ENCODE assay signal across 8 cellular contexts in the genomic region with DNA sequence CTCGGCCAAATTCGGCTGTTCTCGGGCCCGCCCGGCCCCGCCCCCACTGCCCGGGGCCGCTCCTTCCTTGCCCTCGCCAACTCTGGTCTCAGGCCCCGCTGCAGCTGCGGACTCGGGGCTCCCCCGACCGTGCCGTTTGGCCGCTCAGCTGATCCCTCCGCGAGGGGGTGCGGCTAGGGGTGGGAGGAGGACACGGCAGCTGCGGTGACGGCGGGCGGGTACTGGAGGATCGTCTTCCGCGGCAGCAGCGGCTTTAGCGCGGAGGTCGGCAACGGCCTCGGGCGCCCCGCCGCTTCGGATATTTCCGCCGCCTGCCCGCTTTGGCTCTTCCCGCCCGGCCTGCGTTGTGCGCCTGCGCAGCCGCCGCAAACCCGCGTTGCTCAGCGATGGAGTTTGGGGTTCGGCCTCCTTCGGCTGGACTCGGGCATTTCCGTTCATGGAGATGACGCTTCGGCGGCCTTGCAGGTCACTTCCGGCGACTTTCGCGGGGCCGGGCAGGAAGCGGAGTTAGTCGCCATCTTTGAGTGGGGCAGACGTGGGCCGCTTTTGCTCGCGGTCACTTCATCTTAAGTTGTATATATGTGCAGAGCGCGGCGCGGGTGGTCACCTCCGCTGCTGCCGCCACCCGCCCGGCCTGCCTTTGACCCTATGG. TPM values are rescaled to one million over a fixed set of nuclear protein-coding genes. Genes with fewer than 3 reads are reported as not detected.
A peak's percentile ranks its signal among the peaks of the same experiment; 100 is the strongest.
DNase-seq lines count a peak whose midpoint lies in the region; ATAC-seq and TF ChIP-seq lines count a peak whose summit lies in the region.

No MANE protein-coding gene starts in this region.

- CTCF ChIA-PET in AG04450 (lab: Charles Lee) = interaction anchor here (0.6 to 1.9 kb wide), 2 partner anchors 23 to 39 kb away, joined by 3 to 5 read pairs; partner anchors contain the start of gene ZBTB45

- peaks cover 4% of the 10 kb centered on the region; the same call in 1 of the 2 replicates for H3K9me3 ChIP-seq in AG04450 (ENCODE audit: control insufficient read depth, insufficient read depth, low read length)
- H3K9me3 ChIP-seq in effector memory CD4-positive, alpha-beta T cell (ENCODE audit: control insufficient read depth, low read length) = no peaks in the 10 kb centered on the region

- peak; percentile 97 for DNase-seq in AG04450 (ENCODE audit: low read depth, low spot score)
- peak; percentile 100 for DNase-seq in activated CD4-positive, alpha-beta T cell treated with anti-CD3 and anti-CD28 coated beads, Interleukin-2, amount 50 U/mL, for 1 hour
- peak; percentile 99 to 100 (median 99) for DNase-seq in effector memory CD4-positive, alpha-beta T cell
- DNase-seq in mesenteric fat pad (ENCODE audit: low spot score) = peak; percentile 100
- DNase-seq in stimulated activated CD8-positive, alpha-beta memory T cell treated with anti-CD3 and anti-CD28 coated beads, Interleukin-15, amount 100 ng/mL, for 48 hours (ENCODE audit: low read depth in 2 of 2) = peak; percentile 99
- no peak for DNase-seq in NCI-H128 (lab: John Stamatoyannopoulos, UW; ENCODE audit: unreplicated experiment)

- H3K4me1 ChIP-seq in effector memory CD4-positive, alpha-beta T cell (ENCODE audit: control insufficient read depth, insufficient read depth, low read length, poor library complexity, severe bottlenecking) = peaks cover 57% of the 10 kb centered on the region

- peaks cover 11% of the 10 kb centered on the region for H3K36me3 ChIP-seq in effector memory CD4-positive, alpha-beta T cell (ENCODE audit: control insufficient read depth, insufficient read depth, low read length)

- ATAC-seq in GM19328 (IDR thresholded peaks at IDR 0.05; ENCODE audit: unreplicated experiment) (peak; percentile 57), HG03520 (IDR thresholded peaks at IDR 0.05; ENCODE audit: unreplicated experiment) (peak; percentile 46)

- H3K27me3 ChIP-seq in AG04450 (ENCODE audit: control insufficient read depth, insufficient read depth, low read length) = peaks cover 1% of the 10 kb centered on the region
- no peaks in the 10 kb centered on the region for H3K27me3 ChIP-seq in effector memory CD4-positive, alpha-beta T cell (replicated peaks; ENCODE audit: control insufficient read depth, insufficient read depth, low read length, poor library complexity, severe bottlenecking)

- H3K4me3 ChIP-seq in AG04450 (ENCODE audit: low read depth, low read length) = peak overlapping the region; percentile 95
- peak overlapping the region; percentile 64 for H3K4me3 ChIP-seq in effector memory CD4-positive, alpha-beta T cell (ENCODE audit: insufficient read depth, low read depth, low read length, poor library complexity, severe bottlenecking)

- POLR2A ChIA-PET in AG04450 (lab: Yijun Ruan, JAX) = interaction anchor here (0.7 to 2.4 kb wide), 5 partner anchors 14 to 196 kb away, joined by 4 to 22 read pairs (median 12); partner anchors contain the start of genes MZF1, TRIM28 and ZBTB45

- no peak for TF ChIP-seq CTCF in AG04450 (IDR thresholded peaks at IDR 0.05; ENCODE audit: low read depth, low read length)

- peak overlapping the region; percentile 99 for H3K27ac ChIP-seq in AG04450 (ENCODE audit: low read depth, low read length)
- H3K27ac ChIP-seq in effector memory CD4-positive, alpha-beta T cell (ENCODE audit: insufficient read depth, low read length, poor library complexity, severe bottlenecking) = peak overlapping the region; percentile 95

RNA-seq across cellular contexts. Expression of gene UBE2M, which starts 0.3 kb away (rescaled TPM):
- 82.5 and 85.1 TPM in 2 replicates for polyA plus RNA-seq in AG04450 (2011; rRNA removed)
- polyA minus RNA-seq in AG04450 (2011; rRNA and poly(A)+ RNA removed) = 95.3 and 100 TPM in 2 replicates
- 69.4 TPM for total RNA-seq in mesenteric fat pad

RNA-seq across cellular contexts. Expression of gene CHMP2A, which starts 3.8 kb away (rescaled TPM):
- 173 and 181 TPM in 2 replicates for polyA plus RNA-seq in AG04450 (2011; rRNA removed)
- 153 and 170 TPM in 2 replicates for polyA minus RNA-seq in AG04450 (2011; rRNA and poly(A)+ RNA removed)
- 116 TPM for total RNA-seq in mesenteric fat pad

RNA-seq across cellular contexts. Expression of gene MZF1, which starts 14.4 kb away (rescaled TPM):
- 5.5 and 6.2 TPM in 2 replicates for polyA plus RNA-seq in AG04450 (2011; rRNA removed)
- polyA minus RNA-seq in AG04450 (2011; rRNA and poly(A)+ RNA removed) = 6.3 and 6.7 TPM in 2 replicates
- 16.2 TPM for total RNA-seq in mesenteric fat pad

RNA-seq across cellular contexts. Expression of gene TRIM28, which starts 14.9 kb away (rescaled TPM):
- polyA plus RNA-seq in AG04450 (2011; rRNA removed) = 313 and 413 TPM in 2 replicates
- polyA minus RNA-seq in AG04450 (2011; rRNA and poly(A)+ RNA removed) = 910 and 1,220 TPM in 2 replicates
- total RNA-seq in mesenteric fat pad = 185 TPM

RNA-seq across cellular contexts. Expression of gene ZBTB45, which starts 39.1 kb away (rescaled TPM):
- 4.2 and 6.8 TPM in 2 replicates for polyA plus RNA-seq in AG04450 (2011; rRNA removed)
- 3.1 and 4.0 TPM in 2 replicates for polyA minus RNA-seq in AG04450 (2011; rRNA and poly(A)+ RNA removed)
- total RNA-seq in mesenteric fat pad = 11.8 TPM
